Comparison of ENCODE assay signal across 15 cellular contexts in the genomic region with DNA sequence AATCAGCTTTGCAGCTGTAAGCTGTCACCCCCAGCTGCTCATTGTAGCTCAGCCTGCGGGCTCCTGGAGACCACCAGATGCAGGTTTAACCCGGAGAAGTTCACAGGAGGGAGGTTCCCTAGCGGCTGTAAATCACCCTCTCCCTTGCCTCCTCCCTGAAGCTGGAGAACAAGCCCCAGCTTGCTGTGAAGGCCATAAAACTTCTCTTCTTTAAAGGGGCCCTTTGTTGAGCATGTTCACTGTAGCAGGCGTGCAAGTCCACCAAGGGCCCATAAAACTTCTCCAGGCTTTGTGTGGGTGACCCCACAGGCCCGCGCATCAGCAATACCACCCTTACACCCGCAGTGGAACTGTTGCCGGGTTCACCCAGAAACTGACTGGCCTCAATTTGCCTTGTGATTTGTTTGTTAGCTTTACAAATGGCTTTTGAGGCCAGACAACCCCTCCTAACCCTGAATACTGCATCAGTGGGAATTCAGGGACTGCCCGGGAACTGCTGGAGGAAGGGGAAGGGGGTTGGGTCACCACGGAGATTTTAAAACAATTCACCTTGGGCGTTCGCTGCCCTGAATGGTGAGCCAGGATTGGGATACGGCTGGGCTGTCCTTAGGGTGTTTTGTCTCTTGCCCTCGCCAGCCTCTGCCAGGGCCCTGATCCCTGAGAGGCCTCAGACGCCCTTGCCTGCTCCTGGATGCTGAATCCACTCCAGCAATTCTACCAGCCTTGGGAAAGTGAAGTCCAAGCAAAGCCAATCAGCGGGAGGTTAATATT. TPM values are rescaled to one million over a fixed set of nuclear protein-coding genes. Genes with fewer than 3 reads are reported as not detected.
A peak's percentile ranks its signal among the peaks of the same experiment; 100 is the strongest.
DNase-seq lines count a peak whose midpoint lies in the region; ATAC-seq and TF ChIP-seq lines count a peak whose summit lies in the region.
"Had no signal": no experiment of that assay in that cellular context is flagged by ENCODE, and none has a peak within 500 bp of the region (broad histone marks: within the 10 kb centered on the region; RNA-seq: fewer than 3 reads in every experiment).

No MANE protein-coding gene starts in this region.

- DNase-seq in HAP-1 (ENCODE audit: low spot score in 2 of 2): peak; percentile 75 to 84
- peak; percentile 47 for DNase-seq in NCI-H1694 treated with DMSO at 0.1 percent for 48 hours (lab: John Stamatoyannopoulos, UW)
- no peak for DNase-seq in chondrocyte (ENCODE audit: low spot score)
- DNase-seq in neural progenitor cell (ENCODE audit: low spot score): peak; percentile 31
- DNase-seq in Ammon's horn (ENCODE audit: low spot score): no peak
- DNase-seq in activated CD4-positive, alpha-beta T cell treated with anti-CD3 and anti-CD28 coated beads, Interleukin-2, amount 50 U/mL, for 48 hours: no peak
- no peak for DNase-seq in activated naive CD4-positive, alpha-beta T cell treated with anti-CD3 and anti-CD28 coated beads, Interleukin-2, amount 50 U/mL, for 72 hours (ENCODE audit: low spot score in 2 of 2)
- DNase-seq: activated B cell treated with CpG ODN at 0.5 μM for 24 hours; activated effector memory CD4-positive, alpha-beta T cell treated with Interleukin-2 at 50 U/mL for 16 hours; amniotic stem cell; GM23248; NCI-H510A; nucleus accumbens; T-helper 1 cell had no signal

- H3K27ac Mint-ChIP-seq in chondrocyte (ENCODE audit: unreplicated experiment) (peak overlapping the region; percentile 77), neural progenitor cell (peak overlapping the region; percentile 83)
- no peak overlapping the region for H3K27ac Mint-ChIP-seq in activated naive CD4-positive, alpha-beta T cell treated with anti-CD3 and anti-CD28 coated beads, Interleukin-2, amount 50 U/mL, for 72 hours
- H3K27ac Mint-ChIP-seq: activated B cell treated with CpG ODN at 0.5 μM for 24 hours had no signal

- no peak overlapping the region for H3K4me3 Mint-ChIP-seq in chondrocyte (ENCODE audit: unreplicated experiment)
- no peak overlapping the region for H3K4me3 Mint-ChIP-seq in neural progenitor cell
- H3K4me3 Mint-ChIP-seq: activated B cell treated with CpG ODN at 0.5 μM for 24 hours had no signal

- peak overlapping the region; percentile 39 for H2AFZ ChIP-seq in neural progenitor cell (replicated peaks)
- H2AFZ ChIP-seq: GM23248 had no signal

- H3K27ac ChIP-seq in neural progenitor cell: no peak overlapping the region
- H3K27ac ChIP-seq: BLaER1, GM23248 had no signal

- H3K27me3 ChIP-seq in HAP-1 (ENCODE audit: low read depth): no peaks in the 10 kb centered on the region
- no peaks in the 10 kb centered on the region for H3K27me3 ChIP-seq in neural progenitor cell
- H3K27me3 ChIP-seq: BLaER1 had no signal

- H3K36me3 ChIP-seq in HAP-1 (replicated peaks): no peaks in the 10 kb centered on the region
- no peaks in the 10 kb centered on the region for H3K36me3 ChIP-seq in neural progenitor cell
- H3K36me3 ChIP-seq: BLaER1 had no signal

- no peaks in the 10 kb centered on the region; the same call in 1 of the 2 replicates for H3K9me3 ChIP-seq in HAP-1
- H3K9me3 ChIP-seq in neural progenitor cell (ENCODE audit: low read depth): no peaks in the 10 kb centered on the region
- H3K9me3 ChIP-seq: BLaER1 had no signal

- in situ Hi-C loops in HAP-1 (cut with MboI; ENCODE audit: low sequenced_read_pairs): no loop called here

- TF ChIP-seq CTCF in chondrocyte (IDR thresholded peaks at IDR 0.05) (no peak), neural progenitor cell (IDR thresholded peaks at IDR 0.05) (no peak)

- H3K9me3 Mint-ChIP-seq in chondrocyte (ENCODE audit: low read depth) (peaks cover 11% of the 10 kb centered on the region), neural progenitor cell (no peaks in the 10 kb centered on the region)
- no peaks in the 10 kb centered on the region for H3K9me3 Mint-ChIP-seq in activated naive CD4-positive, alpha-beta T cell treated with anti-CD3 and anti-CD28 coated beads, Interleukin-2, amount 50 U/mL, for 72 hours
- H3K9me3 Mint-ChIP-seq: activated B cell treated with CpG ODN at 0.5 μM for 24 hours had no signal

- ATAC-seq in activated naive CD4-positive, alpha-beta T cell treated with anti-CD3 and anti-CD28 coated beads, Interleukin-2, amount 50 U/mL, for 72 hours: no peak

- H3K4me2 ChIP-seq in neural progenitor cell: peak overlapping the region; percentile 37
- H3K4me2 ChIP-seq: BLaER1 had no signal

- H3F3A ChIP-seq in neural progenitor cell (ENCODE audit: low read depth): no peaks in the 10 kb centered on the region

- H3K4me3 ChIP-seq in HAP-1 (no peak overlapping the region), neural progenitor cell (no peak overlapping the region)
- H3K4me3 ChIP-seq: BLaER1, GM23248 had no signal

- H3K79me2 ChIP-seq in neural progenitor cell (ENCODE audit: low read depth): no peaks in the 10 kb centered on the region

- H3K27me3 Mint-ChIP-seq in chondrocyte (ENCODE audit: low read depth) (no peaks in the 10 kb centered on the region), neural progenitor cell (ENCODE audit: insufficient read depth, low read depth) (no peaks in the 10 kb centered on the region)

- H3K36me3 Mint-ChIP-seq in chondrocyte (ENCODE audit: low read depth) (no peaks in the 10 kb centered on the region), neural progenitor cell (no peaks in the 10 kb centered on the region)
- H3K36me3 Mint-ChIP-seq in activated naive CD4-positive, alpha-beta T cell treated with anti-CD3 and anti-CD28 coated beads, Interleukin-2, amount 50 U/mL, for 72 hours: no peaks in the 10 kb centered on the region

- no peaks in the 10 kb centered on the region for H4K20me1 ChIP-seq in neural progenitor cell (ENCODE audit: low read depth)
- H4K20me1 ChIP-seq: BLaER1 had no signal

- H3K4me1 Mint-ChIP-seq in chondrocyte (ENCODE audit: low read depth) (peaks cover 14% of the 10 kb centered on the region), neural progenitor cell (peaks cover 13% of the 10 kb centered on the region)
- H3K4me1 Mint-ChIP-seq: activated B cell treated with CpG ODN at 0.5 μM for 24 hours had no signal

- no peak overlapping the region for H3K9ac ChIP-seq in neural progenitor cell
- H3K9ac ChIP-seq: BLaER1, GM23248 had no signal

- H3K4me1 ChIP-seq in HAP-1 (peaks cover 13% of the 10 kb centered on the region), neural progenitor cell (peaks cover 11% of the 10 kb centered on the region)
- H3K4me1 ChIP-seq: BLaER1 had no signal

RNA-seq across cellular contexts. Expression of gene ATP6AP2, which starts 49.5 kb away (rescaled TPM):
- total RNA-seq in chondrocyte (149 to 165 TPM (median 163 TPM) in 3 replicates), neural progenitor cell (ENCODE audit: low replicate concordance) (70.1 and 88.1 TPM in 2 replicates)
- 10 to 100 TPM; 53.6 to 65.6 TPM for total RNA-seq in activated naive CD4-positive, alpha-beta T cell treated with anti-CD3 and anti-CD28 coated beads, Interleukin-2, amount 50 U/mL, for 72 hours

Comparison
In these comparisons a context has a peak if more than half of its experiments do, and no peak if none do; other contexts are left out.
1. DNase-seq: peak in HAP-1 (2 of 2), NCI-H1694 treated with DMSO at 0.1 percent for 48 hours (single experiment) and neural progenitor cell (single experiment); none in chondrocyte (single experiment), Ammon's horn (single experiment), activated CD4-positive, alpha-beta T cell treated with anti-CD3 and anti-CD28 coated beads, Interleukin-2, amount 50 U/mL, for 48 hours (0 of 2) and activated naive CD4-positive, alpha-beta T cell treated with anti-CD3 and anti-CD28 coated beads, Interleukin-2, amount 50 U/mL, for 72 hours (0 of 2).
2. H3K27ac Mint-ChIP-seq: peak in chondrocyte (single experiment) and neural progenitor cell (single experiment); none in activated naive CD4-positive, alpha-beta T cell treated with anti-CD3 and anti-CD28 coated beads, Interleukin-2, amount 50 U/mL, for 72 hours (0 of 2).